ENCODE assay signal across 8 cellular contexts in genomic region chr6:88238065-88238464, GRCh38.
DNase-seq lines count a peak whose midpoint lies in the region; ATAC-seq and TF ChIP-seq lines count a peak whose summit lies in the region.

No MANE protein-coding gene starts in this region.

- H3K9me3 ChIP-seq in hepatocyte (ENCODE audit: low read depth) = no peaks in the 10 kb centered on the region
- H3K9me3 ChIP-seq in T-helper 17 cell (ENCODE audit: control insufficient read depth, low read length, poor library complexity, severe bottlenecking) = no peaks in the 10 kb centered on the region

- no peaks in the 10 kb centered on the region for H3K9me2 ChIP-seq in hepatocyte (replicated peaks; ENCODE audit: insufficient read depth)

- H3K4me1 Mint-ChIP-seq in T-helper 17 cell = peaks cover 3% of the 10 kb centered on the region

- H3K27ac ChIP-seq in hepatocyte = no peak overlapping the region

- H4K20me1 ChIP-seq in hepatocyte (ENCODE audit: insufficient read depth, poor library complexity, severe bottlenecking) = no peaks in the 10 kb centered on the region

- 14% methylated on average over 1 of the region's 1 CpG for WGBS in hepatocyte (ENCODE audit: low lambda C conversion rate, missing lambda C conversion rate)

- POLR2A ChIA-PET in GM10248 (lab: Yijun Ruan, JAX) = no interaction called here

- H3K36me3 ChIP-seq in hepatocyte (replicated peaks; ENCODE audit: insufficient read depth, low read depth) = no peaks in the 10 kb centered on the region

- H3K4me3 ChIP-seq in hepatocyte = no peak overlapping the region

- H3K27me3 Mint-ChIP-seq in T-helper 17 cell = peaks cover 6% of the 10 kb centered on the region

- no peaks in the 10 kb centered on the region for H3K36me3 Mint-ChIP-seq in T-helper 17 cell (ENCODE audit: low read depth)

- H3K4me1 ChIP-seq in hepatocyte (ENCODE audit: insufficient read depth) = no peaks in the 10 kb centered on the region

- no peak overlapping the region for H3K4me2 ChIP-seq in hepatocyte

- H2AFZ ChIP-seq in hepatocyte = no peak overlapping the region

- DNase-seq in GM10248 (ENCODE audit: extremely low spot score) (peak; percentile 61), NCI-H82 (lab: John Stamatoyannopoulos, UW) (peak; percentile 45), hepatocyte (ENCODE audit: low spot score) (peak; percentile 56), GF-D8 (lab: John Stamatoyannopoulos, UW) (no peak), T-helper 17 cell (no peak), NCI-H774 (lab: John Stamatoyannopoulos, UW) (no peak)

- no peaks in the 10 kb centered on the region for H3K27me3 ChIP-seq in hepatocyte

- no peak overlapping the region for H3K27ac Mint-ChIP-seq in T-helper 17 cell

- TF ChIP-seq CTCF in GM10248 (IDR thresholded peaks at IDR 0.05; ENCODE audit: control extremely low read depth, extremely low read depth, low read depth, missing control alignments) (peak; percentile 62), hepatocyte (IDR thresholded peaks at IDR 0.05; ENCODE audit: poor library complexity) (peak; percentile 52)

- H3K79me2 ChIP-seq in hepatocyte = no peaks in the 10 kb centered on the region

- H3K4me3 Mint-ChIP-seq in T-helper 17 cell = no peak overlapping the region

- peak; percentile 71 for ATAC-seq in GM21381 (IDR thresholded peaks at IDR 0.05; ENCODE audit: unreplicated experiment)
- ATAC-seq in T-helper 17 cell = no peak
- ATAC-seq in HG03469 (IDR thresholded peaks at IDR 0.05; ENCODE audit: unreplicated experiment) = no peak

- CTCF ChIA-PET in GM10248 (lab: Yijun Ruan, JAX) = interaction anchor here (0.8 to 2.3 kb wide), 13 partner anchors 10 to 1171 kb away, joined by 3 to 33 read pairs (median 5); no protein-coding TSS in a partner anchor

Comparison
In these comparisons a context has a peak if more than half of its experiments do, and no peak if none do; other contexts are left out.
1. DNase-seq: peak in GM10248 (single experiment), NCI-H82 (single experiment) and hepatocyte (single experiment); none in GF-D8 (single experiment), T-helper 17 cell (0 of 3) and NCI-H774 (single experiment).